In the genomic region with DNA sequence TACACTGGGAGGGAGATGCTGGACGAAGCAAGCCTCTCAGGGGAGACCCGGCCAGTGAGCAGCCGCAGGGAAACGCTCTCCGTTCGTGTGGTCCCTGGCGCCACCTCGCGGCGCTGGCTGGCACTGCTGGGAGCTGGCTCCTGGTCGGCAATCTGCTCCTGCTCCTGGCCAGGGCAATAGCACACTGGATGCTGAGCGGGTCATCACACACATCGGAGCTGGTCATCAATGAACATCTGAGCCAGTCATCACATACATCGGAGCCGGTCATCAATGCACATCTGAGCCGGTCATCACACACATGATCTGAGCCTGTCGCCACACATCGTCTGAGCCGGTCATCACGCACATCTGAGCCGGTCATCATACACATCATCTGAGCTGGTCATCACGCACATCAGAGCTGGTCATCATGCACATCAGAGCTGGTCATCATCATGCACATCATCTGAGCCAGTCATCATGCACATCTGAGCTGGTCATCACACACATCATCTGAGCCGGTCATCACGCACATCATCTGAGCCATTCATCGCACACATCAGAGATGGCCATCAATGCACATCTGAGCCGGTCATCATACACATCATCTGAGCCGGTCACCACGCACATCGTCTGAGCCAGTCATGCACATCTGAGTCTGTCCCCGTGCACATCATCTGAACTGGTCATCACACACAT, we compare ENCODE assay signal across 8 cellular contexts.
DNase-seq lines count a peak whose midpoint lies in the region; ATAC-seq and TF ChIP-seq lines count a peak whose summit lies in the region.

No MANE protein-coding gene starts in this region.

- no peaks in the 10 kb centered on the region for H3K9me2 ChIP-seq in GM23338 (ENCODE audit: insufficient read depth)

- no peaks in the 10 kb centered on the region for H3K36me3 Mint-ChIP-seq in GM23338 (ENCODE audit: low read depth)
- no peaks in the 10 kb centered on the region for H3K36me3 Mint-ChIP-seq in activated CD4-positive, alpha-beta T cell treated with anti-CD3 and anti-CD28 coated beads, Interleukin-2, amount 10 ng/mL, durations not matched to agents 24 days and 14 days (ENCODE audit: low read depth)

- H3K27ac Mint-ChIP-seq in GM23338 = no peak overlapping the region
- H3K27ac Mint-ChIP-seq in activated CD4-positive, alpha-beta T cell treated with anti-CD3 and anti-CD28 coated beads, Interleukin-2, amount 10 ng/mL, durations not matched to agents 24 days and 14 days = no peak overlapping the region

- no peaks in the 10 kb centered on the region for H3F3A ChIP-seq in GM23338 (replicated peaks; ENCODE audit: low read depth)

- H3K4me1 ChIP-seq in GM23338 (ENCODE audit: insufficient read depth) = no peaks in the 10 kb centered on the region

- H3K4me3 ChIP-seq in GM23338 = no peak overlapping the region

- ATAC-seq in GM23338 = peak; percentile 71
- ATAC-seq in GM21447 (IDR thresholded peaks at IDR 0.05; ENCODE audit: unreplicated experiment) = no peak

- H3K4me3 Mint-ChIP-seq in GM23338 = no peak overlapping the region
- H3K4me3 Mint-ChIP-seq in activated CD4-positive, alpha-beta T cell treated with anti-CD3 and anti-CD28 coated beads, Interleukin-2, amount 10 ng/mL, durations not matched to agents 24 days and 14 days = no peak overlapping the region

- peak; percentile 88 for DNase-seq in AG08395 (ENCODE audit: low spot score)
- peak; percentile 86 for DNase-seq in GM23338 (ENCODE audit: low spot score)
- DNase-seq in NCI-H446 (lab: John Stamatoyannopoulos, UW) = peak; percentile 29 to 88
- peak; percentile 92 for DNase-seq in activated CD4-positive, alpha-beta T cell treated with anti-CD3 and anti-CD28 coated beads, Interleukin-2, amount 10 ng/mL, durations not matched to agents 24 days and 14 days
- DNase-seq in cerebellum (ENCODE audit: low spot score) = peak; percentile 89
- peak; percentile 89 for DNase-seq in left kidney (ENCODE audit: low read depth, low spot score)
- DNase-seq in stimulated activated CD4-positive, alpha-beta T cell treated with anti-CD3 and anti-CD28 coated beads, Interleukin-4, amount 100 ng/mL, for 24 hours = peak; percentile 72

- 0 out of 2 replicates have a peak, but pooled peaks cover 11% of the 10 kb centered on the region for H3K27me3 ChIP-seq in GM23338 (ENCODE audit: insufficient read depth)

- peaks cover 13% of the 10 kb centered on the region for H3K4me1 Mint-ChIP-seq in GM23338
- H3K4me1 Mint-ChIP-seq in activated CD4-positive, alpha-beta T cell treated with anti-CD3 and anti-CD28 coated beads, Interleukin-2, amount 10 ng/mL, durations not matched to agents 24 days and 14 days = no peaks in the 10 kb centered on the region

- H3K36me3 ChIP-seq in GM23338 (ENCODE audit: insufficient read depth) = no peaks in the 10 kb centered on the region

- H3K9me3 Mint-ChIP-seq in GM23338 = no peaks in the 10 kb centered on the region; the same call in 2 of the 3 replicates
- no peaks in the 10 kb centered on the region for H3K9me3 Mint-ChIP-seq in activated CD4-positive, alpha-beta T cell treated with anti-CD3 and anti-CD28 coated beads, Interleukin-2, amount 10 ng/mL, durations not matched to agents 24 days and 14 days

- H3K79me2 ChIP-seq in GM23338 (replicated peaks; ENCODE audit: insufficient read depth) = no peaks in the 10 kb centered on the region

- 0 out of 2 replicates have a peak overlapping the region, but pooled peaks have one; percentile 63 for H2AFZ ChIP-seq in GM23338

- peak; percentile 83 to 99 for TF ChIP-seq CTCF in GM23338 (conservative IDR thresholded peaks at IDR 0.05; ENCODE audit: low read depth in 2 of 2)

- intact Hi-C loops in activated CD4-positive, alpha-beta T cell treated with anti-CD3 and anti-CD28 coated beads, Interleukin-2, amount 10 ng/mL, durations not matched to agents 24 days and 14 days (cut with micrococcal nuclease) = loop anchor here (1.0 to 5.0 kb wide), 2 partner anchors 306 to 326 kb away; no protein-coding TSS in a partner anchor

- no peak overlapping the region for H3K4me2 ChIP-seq in GM23338

- H3K27ac ChIP-seq in GM23338 (ENCODE audit: low read depth) = no peak overlapping the region

- H3K27me3 Mint-ChIP-seq in GM23338 (ENCODE audit: insufficient read depth, low read depth, poor library complexity) = peaks cover 23% of the 10 kb centered on the region
- H3K27me3 Mint-ChIP-seq in activated CD4-positive, alpha-beta T cell treated with anti-CD3 and anti-CD28 coated beads, Interleukin-2, amount 10 ng/mL, durations not matched to agents 24 days and 14 days = peaks cover 20% of the 10 kb centered on the region

- H4K20me1 ChIP-seq in GM23338 (replicated peaks; ENCODE audit: insufficient read depth) = no peaks in the 10 kb centered on the region

TF ChIP-seq in GM23338, 12 proteins besides CTCF, POLR2A, EP300 and RAD21:
- no peak for TF ChIP-seq ZNF114 (CRISPR knock-in tag; IDR thresholded peaks at IDR 0.05)
